In the genomic region with DNA sequence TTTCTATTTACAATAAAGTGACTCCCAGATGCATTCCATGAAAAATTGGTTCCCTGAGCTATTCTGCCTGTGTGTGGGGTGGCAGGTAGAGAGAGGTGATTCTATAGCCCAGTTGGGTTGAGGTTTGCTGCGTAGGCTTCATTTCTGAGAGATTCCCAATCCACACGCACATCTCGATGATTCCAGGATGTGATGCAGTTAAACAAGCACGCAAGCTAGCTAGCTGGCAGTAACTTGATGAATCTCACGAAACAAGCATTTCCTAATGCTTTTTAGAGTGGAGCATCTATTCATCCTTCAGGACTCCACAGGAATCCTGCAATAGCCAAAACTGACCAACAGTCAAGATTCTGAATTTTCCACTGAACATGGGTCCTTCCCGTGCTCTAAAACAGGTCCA, we compare ENCODE assay signal across 26 cellular contexts. TPM values are rescaled to one million over a fixed set of nuclear protein-coding genes. Genes with fewer than 3 reads are reported as not detected.
DNase-seq lines count a peak whose midpoint lies in the region; ATAC-seq, FAIRE-seq and TF ChIP-seq lines count a peak whose summit lies in the region.
"Had no signal": no experiment of that assay in that cellular context is flagged by ENCODE, and none has a peak within 500 bp of the region (broad histone marks: within the 10 kb centered on the region; RNA-seq: fewer than 3 reads in every experiment).

No MANE protein-coding gene starts in this region.

- no peak overlapping the region for H4K91ac ChIP-seq in IMR-90 (ENCODE audit: insufficient read depth, low read depth, low read length)

- H3K9ac ChIP-seq in IMR-90 (ENCODE audit: low read depth, low read length): no peak overlapping the region
- H3K9ac ChIP-seq: SK-N-SH had no signal

- no peak overlapping the region for H3K27ac Mint-ChIP-seq in activated CD8-positive, alpha-beta memory T cell treated with anti-CD3 and anti-CD28 coated beads, Interleukin-2, amount 10 ng/mL, durations not matched to agents 7 days and 5 days
- H3K27ac Mint-ChIP-seq: CD8-positive, alpha-beta memory T cell had no signal

- H3K56ac ChIP-seq in IMR-90 (ENCODE audit: extremely low read depth, insufficient read depth, low read length): no peak overlapping the region

- no peak for TF ChIP-seq RAD21 in IMR-90 (IDR thresholded peaks at IDR 0.05; ENCODE audit: low read length)

- no peak overlapping the region for H2BK5ac ChIP-seq in IMR-90 (ENCODE audit: low read depth, low read length, poor library complexity, severe bottlenecking)

- no peaks in the 10 kb centered on the region for H3K36me3 Mint-ChIP-seq in activated CD8-positive, alpha-beta memory T cell treated with anti-CD3 and anti-CD28 coated beads, Interleukin-2, amount 10 ng/mL, durations not matched to agents 7 days and 5 days
- H3K36me3 Mint-ChIP-seq: CD8-positive, alpha-beta memory T cell had no signal

- no peak overlapping the region for H2AK9ac ChIP-seq in IMR-90 (replicated peaks; ENCODE audit: low read depth, low read length, poor library complexity)

- WGBS in IMR-90 (ENCODE audit: extremely low coverage in 2 of 2, insufficient read length in 1 of 2), 2 experiments: no CpG with 5 or more reads among the region's 6 CpGs

- ATAC-seq in IMR-90 (ENCODE audit: low read depth): no peak
- no peak for ATAC-seq in activated CD8-positive, alpha-beta memory T cell treated with anti-CD3 and anti-CD28 coated beads, Interleukin-2, amount 10 ng/mL, durations not matched to agents 7 days and 5 days
- ATAC-seq: HepG2 had no signal

- no peaks in the 10 kb centered on the region for H4K20me1 ChIP-seq in IMR-90 (ENCODE audit: insufficient read depth, low read length)

- dilution Hi-C loops in IMR-90 (cut with HindIII; ENCODE audit: low sequenced_read_pairs, unreplicated experiment): no loop called here

- H3K9me3 ChIP-seq in IMR-90 (ENCODE audit: control insufficient read depth, insufficient read depth, low read length): no peaks in the 10 kb centered on the region
- H3K9me3 ChIP-seq: SK-N-SH had no signal

- in situ Hi-C loops in IMR-90 (cut with MboI; ENCODE audit: low sequenced_read_pairs): loop anchor here (10.0 kb wide), 1 partner anchor 301 kb away; no protein-coding TSS in a partner anchor

- H4K8ac ChIP-seq in IMR-90 (ENCODE audit: low read depth in 2 of 2, low read length in 2 of 2): no peak overlapping the region

- DNase-seq in ELR (ENCODE audit: low read depth) (peak; percentile 23), IMR-90 (peak; percentile 3), fibroblast of gingiva (ENCODE audit: low read depth) (peak; percentile 82), urothelium cell line (ENCODE audit: low spot score) (no peak), islet precursor cell (no peak)
- DNase-seq in activated CD4-positive, alpha-beta T cell treated with anti-CD3 and anti-CD28 coated beads for 48 hours: no peak
- no peak for DNase-seq in activated CD8-positive, alpha-beta memory T cell treated with anti-CD3 and anti-CD28 coated beads, Interleukin-2, amount 10 ng/mL, durations not matched to agents 7 days and 5 days
- DNase-seq: AML-193; Calu3; CD8-positive, alpha-beta memory T cell; DMS153; GDM1; H7; KBM-7; NCI-H1092 treated with DMSO at 0.1 percent for 48 hours; NCI-H1436 treated with DMSO at 0.1 percent for 48 hours; NCI-H1930; NCI-H226; NCI-H510A treated with DMSO at 0.1 percent for 48 hours; NCI-H774; NK-92 treated with Interleukin-12 subunit alpha and Interleukin-12 subunit beta, amount 100 ng/mL, for 24 hours; SIG-M5; SK-N-SH had no signal

- no peak overlapping the region for H2BK120ac ChIP-seq in IMR-90 (ENCODE audit: low read depth, low read length)

- CTCF ChIA-PET in IMR-90 (lab: Yijun Ruan, JAX): interaction anchor here (0.8 kb wide), 1 partner anchor 35 kb away, joined by 3 read pairs; no protein-coding TSS in a partner anchor
- CTCF ChIA-PET in activated CD8-positive, alpha-beta memory T cell treated with anti-CD3 and anti-CD28 coated beads, Interleukin-2, amount 10 ng/mL, durations not matched to agents 7 days and 5 days (lab: Charles Lee): interaction anchor here (1.0 to 1.6 kb wide), 2 partner anchors 23 to 105 kb away, joined by 3 to 4 read pairs; no protein-coding TSS in a partner anchor

- no peak for TF ChIP-seq CTCF in IMR-90 (conservative IDR thresholded peaks at IDR 0.05; ENCODE audit: low read depth, low read length)

- H4K5ac ChIP-seq in IMR-90 (ENCODE audit: low read depth, low read length): no peak overlapping the region

- H3K18ac ChIP-seq in IMR-90 (ENCODE audit: low read depth, low read length): no peak overlapping the region

- POLR2A ChIA-PET in IMR-90 (lab: Charles Lee; ENCODE audit: unreplicated experiment): no interaction called here

- H3K27me3 ChIP-seq in IMR-90 (ENCODE audit: control insufficient read depth, insufficient read depth, low read length): no peaks in the 10 kb centered on the region

- no peak overlapping the region for H3K4me2 ChIP-seq in IMR-90 (ENCODE audit: low read depth, low read length)
- H3K4me2 ChIP-seq: SK-N-SH had no signal

- peaks cover 34% of the 10 kb centered on the region for H3K27me3 Mint-ChIP-seq in activated CD8-positive, alpha-beta memory T cell treated with anti-CD3 and anti-CD28 coated beads, Interleukin-2, amount 10 ng/mL, durations not matched to agents 7 days and 5 days

- no peak overlapping the region for H2BK20ac ChIP-seq in IMR-90 (ENCODE audit: low read depth, low read length)

- BruUV-seq in IMR-90 (replicated peaks; lab: Mats Ljungman, UMichigan): no TSS peak

- no peaks in the 10 kb centered on the region for H3K4me1 ChIP-seq in IMR-90 (ENCODE audit: control insufficient read depth, insufficient read depth, low read length)

- H3K4me3 ChIP-seq in IMR-90 (ENCODE audit: insufficient read depth, low read depth, low read length): no peak overlapping the region

- no peak overlapping the region for H2AK5ac ChIP-seq in IMR-90 (ENCODE audit: low read depth, low read length)

- H3K14ac ChIP-seq in IMR-90 (replicated peaks; ENCODE audit: low read depth, low read length): no peak overlapping the region

- no peaks in the 10 kb centered on the region for H3K79me1 ChIP-seq in IMR-90 (ENCODE audit: low read depth in 1 of 2, low read length in 2 of 2)

- H3K9me1 ChIP-seq in IMR-90 (ENCODE audit: insufficient read depth, low read length): no peaks in the 10 kb centered on the region

- H3K36me3 ChIP-seq in IMR-90 (ENCODE audit: control insufficient read depth, insufficient read depth, low read length): no peaks in the 10 kb centered on the region

- no peak for FAIRE-seq in urothelium cell line (lab: Jason Lieb, UNC)
- FAIRE-seq: HepG2 had no signal

- no peak overlapping the region for H2BK15ac ChIP-seq in IMR-90 (ENCODE audit: low read depth, low read length)

- H3K27ac ChIP-seq in IMR-90 (ENCODE audit: insufficient read depth, low read length): no peak overlapping the region
- H3K27ac ChIP-seq: C4-2B, RWPE1 had no signal

- H3K9me3 Mint-ChIP-seq in activated CD8-positive, alpha-beta memory T cell treated with anti-CD3 and anti-CD28 coated beads, Interleukin-2, amount 10 ng/mL, durations not matched to agents 7 days and 5 days (ENCODE audit: low read depth): no peaks in the 10 kb centered on the region
- H3K9me3 Mint-ChIP-seq: CD8-positive, alpha-beta memory T cell had no signal

- no peak for TF ChIP-seq POLR2A in IMR-90 (IDR thresholded peaks at IDR 0.05; ENCODE audit: low read depth, low read length)

- H3K4me3 Mint-ChIP-seq in activated CD8-positive, alpha-beta memory T cell treated with anti-CD3 and anti-CD28 coated beads, Interleukin-2, amount 10 ng/mL, durations not matched to agents 7 days and 5 days: no peak overlapping the region
- H3K4me3 Mint-ChIP-seq: CD8-positive, alpha-beta memory T cell had no signal

- intact Hi-C loops in IMR-90 (cut with micrococcal nuclease): loop anchor here (5.0 to 10.0 kb wide), 3 partner anchors 324 to 1341 kb away; no protein-coding TSS in a partner anchor

- no peak overlapping the region for H3K4ac ChIP-seq in IMR-90 (ENCODE audit: low read depth, low read length)

- no peaks in the 10 kb centered on the region for H3K4me1 Mint-ChIP-seq in activated CD8-positive, alpha-beta memory T cell treated with anti-CD3 and anti-CD28 coated beads, Interleukin-2, amount 10 ng/mL, durations not matched to agents 7 days and 5 days
- H3K4me1 Mint-ChIP-seq: CD8-positive, alpha-beta memory T cell had no signal

- H3K23ac ChIP-seq in IMR-90 (ENCODE audit: low read depth, low read length): no peak overlapping the region

- no peak overlapping the region for H2AFZ ChIP-seq in IMR-90 (replicated peaks; ENCODE audit: low read length, poor library complexity)

TF ChIP-seq in IMR-90, 13 proteins besides CTCF, POLR2A, EP300 and RAD21 (continues in another document):
- TF ChIP-seq SMC3 (IDR thresholded peaks at IDR 0.05; ENCODE audit: low read depth, low read length): no peak
- TF ChIP-seq, protein P1, sequence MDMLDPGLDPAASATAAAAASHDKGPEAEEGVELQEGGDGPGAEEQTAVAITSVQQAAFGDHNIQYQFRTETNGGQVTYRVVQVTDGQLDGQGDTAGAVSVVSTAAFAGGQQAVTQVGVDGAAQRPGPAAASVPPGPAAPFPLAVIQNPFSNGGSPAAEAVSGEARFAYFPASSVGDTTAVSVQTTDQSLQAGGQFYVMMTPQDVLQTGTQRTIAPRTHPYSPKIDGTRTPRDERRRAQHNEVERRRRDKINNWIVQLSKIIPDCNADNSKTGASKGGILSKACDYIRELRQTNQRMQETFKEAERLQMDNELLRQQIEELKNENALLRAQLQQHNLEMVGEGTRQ (IDR thresholded peaks at IDR 0.05; ENCODE audit: low read depth, low read length): no peak
- no peak for TF ChIP-seq RCOR1 (IDR thresholded peaks at IDR 0.05; ENCODE audit: insufficient replicate concordance, low read length)
- no peak for TF ChIP-seq MAFK (IDR thresholded peaks at IDR 0.05; ENCODE audit: low read depth, low read length)
- TF ChIP-seq CEBPB (IDR thresholded peaks at IDR 0.05; ENCODE audit: low read depth, low read length): no peak
- no peak for TF ChIP-seq FOS (IDR thresholded peaks at IDR 0.05; ENCODE audit: low read depth, low read length)
- no peak for TF ChIP-seq NFE2L2 (IDR thresholded peaks at IDR 0.05; ENCODE audit: low read depth, low read length)
- TF ChIP-seq, protein P2, sequence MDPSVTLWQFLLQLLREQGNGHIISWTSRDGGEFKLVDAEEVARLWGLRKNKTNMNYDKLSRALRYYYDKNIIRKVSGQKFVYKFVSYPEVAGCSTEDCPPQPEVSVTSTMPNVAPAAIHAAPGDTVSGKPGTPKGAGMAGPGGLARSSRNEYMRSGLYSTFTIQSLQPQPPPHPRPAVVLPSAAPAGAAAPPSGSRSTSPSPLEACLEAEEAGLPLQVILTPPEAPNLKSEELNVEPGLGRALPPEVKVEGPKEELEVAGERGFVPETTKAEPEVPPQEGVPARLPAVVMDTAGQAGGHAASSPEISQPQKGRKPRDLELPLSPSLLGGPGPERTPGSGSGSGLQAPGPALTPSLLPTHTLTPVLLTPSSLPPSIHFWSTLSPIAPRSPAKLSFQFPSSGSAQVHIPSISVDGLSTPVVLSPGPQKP (IDR thresholded peaks at IDR 0.05; ENCODE audit: borderline replicate concordance, low read depth, low read length): no peak

RNA-seq across cellular contexts. Expression of a gene that starts 43.8 kb away (rescaled TPM):
- total RNA-seq in IMR-90 (2012; rRNA removed): not detected in 2 replicates
- polyA plus RNA-seq in IMR-90 (2012; rRNA removed): not detected in 2 replicates
- polyA plus RNA-seq in IMR-90 (2012; cell fraction: cytosol; rRNA removed): not detected in 2 replicates
- not detected in 2 replicates for polyA plus RNA-seq in IMR-90 (2012; cell fraction: nucleus; rRNA removed; ENCODE audit: low replicate concordance)
- not detected for total RNA-seq in activated CD8-positive, alpha-beta memory T cell treated with anti-CD3 and anti-CD28 coated beads, Interleukin-2, amount 10 ng/mL, durations not matched to agents 7 days and 5 days
- total RNA-seq: Calu3; CD8-positive, alpha-beta memory T cell; HepG2 had no signal
- polyA plus RNA-seq: CD8-positive, alpha-beta memory T cell; SK-N-SH had no signal

Comparison
In these comparisons a context has a peak if more than half of its experiments do, and no peak if none do; other contexts are left out.
1. DNase-seq: peak in ELR (single experiment), IMR-90 (single experiment) and fibroblast of gingiva (single experiment); none in urothelium cell line (single experiment), activated CD4-positive, alpha-beta T cell treated with anti-CD3 and anti-CD28 coated beads for 48 hours (single experiment), activated CD8-positive, alpha-beta memory T cell treated with anti-CD3 and anti-CD28 coated beads, Interleukin-2, amount 10 ng/mL, durations not matched to agents 7 days and 5 days (single experiment) and islet precursor cell (single experiment).